In genomic region chr12:26112703-26113147, GRCh38 we compare ENCODE assay signal across 1 cellular context.
TF ChIP-seq lines count a peak whose summit lies in the region.

No MANE protein-coding gene starts in this region.

TF ChIP-seq in HCT116, 20 proteins besides CTCF, POLR2A, EP300 and RAD21 (continued from another document):
- TF ChIP-seq ZBTB33 (IDR thresholded peaks at IDR 0.05; ENCODE audit: extremely low read depth, insufficient replicate concordance, low read length) (no peak), FOSL1 (IDR thresholded peaks at IDR 0.05; ENCODE audit: low read depth) (peak; percentile 12; the same call in 1 of the 2 replicates), EZH2 (IDR thresholded peaks at IDR 0.05) (no peak), ELF1 (IDR thresholded peaks at IDR 0.05; ENCODE audit: borderline replicate concordance, low read depth) (no peak), REST (IDR thresholded peaks at IDR 0.05; ENCODE audit: low read depth) (no peak), EZH2phosphoT487 (IDR thresholded peaks at IDR 0.05; ENCODE audit: borderline replicate concordance) (no peak), SP1 (IDR thresholded peaks at IDR 0.05; ENCODE audit: low read depth) (0 out of 2 replicates have a peak, but pooled peaks have one; percentile 12), ATF3 (IDR thresholded peaks at IDR 0.05) (no peak), SIN3A (IDR thresholded peaks at IDR 0.05; ENCODE audit: low read depth) (no peak), SRF (IDR thresholded peaks at IDR 0.05; ENCODE audit: low read depth) (no peak), JUND (IDR thresholded peaks at IDR 0.05) (no peak), ZFX (IDR thresholded peaks at IDR 0.05) (no peak)
